ENCODE assay signal across 8 cellular contexts in the genomic region with DNA sequence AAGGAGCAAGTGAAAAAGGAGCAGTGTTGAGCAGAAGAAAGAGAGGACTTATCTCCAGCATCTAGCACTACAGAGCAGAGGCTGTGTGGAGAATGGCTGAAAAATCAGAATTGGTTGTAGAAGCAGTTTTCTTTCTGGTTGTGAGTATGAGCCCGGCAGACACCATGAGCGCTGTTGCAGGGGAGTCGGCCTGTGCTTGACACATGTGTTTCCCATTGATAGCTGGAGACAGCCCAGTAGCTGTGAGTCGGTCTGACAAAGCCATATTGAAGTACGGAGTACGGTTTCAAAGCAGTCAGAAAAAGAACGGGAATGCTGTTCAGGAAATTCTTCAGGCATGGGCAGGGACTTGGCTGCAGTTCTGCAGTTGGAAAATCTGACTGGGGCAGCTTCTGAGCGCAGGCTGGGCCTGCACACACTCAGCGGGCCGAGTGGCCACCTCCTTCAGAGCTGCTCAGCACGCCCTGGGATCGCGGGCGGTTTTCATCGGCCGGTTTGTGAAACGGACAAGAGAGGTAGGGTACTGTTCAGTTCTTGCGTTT. TPM values are rescaled to one million over a fixed set of nuclear protein-coding genes. Genes with fewer than 3 reads are reported as not detected.
A peak's percentile ranks its signal among the peaks of the same experiment; 100 is the strongest.
DNase-seq lines count a peak whose midpoint lies in the region; ATAC-seq and TF ChIP-seq lines count a peak whose summit lies in the region.

TSS of gene SGCD (plus strand) at position 447 of the 542 bp plus-strand sequence.

- no peaks in the 10 kb centered on the region for H3K36me3 ChIP-seq in brain microvascular endothelial cell (replicated peaks)

- intact Hi-C loops in sciatic nerve (cut with DNase I): no loop called here

- peak; percentile 20 for DNase-seq in G401 (ENCODE audit: low spot score)
- DNase-seq in brain microvascular endothelial cell: peak; percentile 26
- peak in 47 of 51 donors; percentile 5 to 86 (median 44) for DNase-seq in hypothalamus (lab: John Stamatoyannopoulos, UW)
- DNase-seq in sciatic nerve (ENCODE audit: low spot score): peak; percentile 78
- no peak for DNase-seq in HPDE6-E6E7 (ENCODE audit: extremely low spot score)
- DNase-seq in DMS79 treated with DMSO at 0.1 percent for 48 hours (lab: John Stamatoyannopoulos, UW): no peak

- H3K27me3 ChIP-seq in brain microvascular endothelial cell (replicated peaks): no peaks in the 10 kb centered on the region

- no peak for TF ChIP-seq CTCF in brain microvascular endothelial cell (IDR thresholded peaks at IDR 0.05; ENCODE audit: low read depth, low read length, missing control alignments)

- no peak within 1 kb of the TSS for H3K27ac ChIP-seq in brain microvascular endothelial cell

- ATAC-seq in sciatic nerve (peak; percentile 93), HG02981 (IDR thresholded peaks at IDR 0.05; ENCODE audit: unreplicated experiment) (no peak), GM18909 (IDR thresholded peaks at IDR 0.05; ENCODE audit: poor library complexity, unreplicated experiment) (no peak)

- in situ Hi-C loops in G401 (cut with HindIII; ENCODE audit: low sequenced_read_pairs) (no loop called here), brain microvascular endothelial cell (cut with HindIII; ENCODE audit: low pct_ligation_motif_present, low sequenced_read_pairs) (no loop called here)

- H3K4me3 ChIP-seq in brain microvascular endothelial cell (ENCODE audit: low read depth, low read length): peak within 1 kb of the TSS; percentile 26

RNA-seq across cellular contexts. Expression of gene SGCD, which starts in this region (rescaled TPM):
- not detected in 2 replicates for total RNA-seq in G401 (2014; rRNA removed; shearing (Covaris generic))
- 32.9 TPM for total RNA-seq in sciatic nerve

Comparison
In these comparisons a context has a peak if more than half of its experiments do, and no peak if none do; other contexts are left out.
1. RNA of gene SGCD (total RNA-seq): 32.9 TPM in sciatic nerve (single experiment); not detected in G401; every median in the first group is over 10 times any median in the second.
2. Peak in DNase-seq in G401; RNA of the gene not detected or under 1 TPM.
3. DNase-seq: peak in brain microvascular endothelial cell (single experiment), hypothalamus (47 of 51) and sciatic nerve (single experiment); none in HPDE6-E6E7 (single experiment) and DMS79 treated with DMSO at 0.1 percent for 48 hours (single experiment).